In genomic region chr5:60959156-60959555, GRCh38 we compare ENCODE assay signal across 9 cellular contexts. TPM values are rescaled to one million over a fixed set of nuclear protein-coding genes. Genes with fewer than 3 reads are reported as not detected.
DNase-seq lines count a peak whose midpoint lies in the region; ATAC-seq, FAIRE-seq and TF ChIP-seq lines count a peak whose summit lies in the region.
"Had no signal": no experiment of that assay in that cellular context is flagged by ENCODE, and none has a peak within 500 bp of the region (broad histone marks: within the 10 kb centered on the region; RNA-seq: fewer than 3 reads in every experiment).

No MANE protein-coding gene starts in this region.

- DNase-seq in SIG-M5 treated with dmso at 0.1 percent for 504 hours (lab: John Stamatoyannopoulos, UW; ENCODE audit: unreplicated experiment) (peak; percentile 23), SIG-M5 (lab: John Stamatoyannopoulos, UW) (no peak), NCI-H460 (ENCODE audit: extremely low read depth, low read depth) (peak; percentile 36), endothelial cell of umbilical vein (ENCODE audit: low read depth, low spot score) (peak; percentile 56), stromal cell of bone marrow (ENCODE audit: low read depth) (peak; percentile 21), immature natural killer cell (no peak), sciatic nerve (ENCODE audit: low spot score) (no peak), GM12892 (ENCODE audit: insufficient read length) (no peak)

- POLR2A ChIA-PET in endothelial cell of umbilical vein (lab: Charles Lee), result no interaction called here

- no peaks in the 10 kb centered on the region for H3K4me1 ChIP-seq in endothelial cell of umbilical vein (ENCODE audit: control insufficient read depth, extremely low read depth, insufficient read depth, low read length)

- ATAC-seq in sciatic nerve, result no peak

- no peak overlapping the region for H3K9ac ChIP-seq in endothelial cell of umbilical vein (replicated peaks; ENCODE audit: extremely low read depth, insufficient read depth, low read length)

- CTCF ChIA-PET in endothelial cell of umbilical vein (lab: Charles Lee), result interaction anchor here (0.6 to 3.9 kb wide), 57 partner anchors 8 to 1190 kb away, joined by 3 to 43 read pairs (median 4); partner anchors contain the start of genes ERCC8, NDUFAF2, SMIM15 and ZSWIM6

- FAIRE-seq in endothelial cell of umbilical vein (lab: Jason Lieb, UNC) (no peak), GM12892 (lab: Jason Lieb, UNC) (no peak)
- FAIRE-seq: H1 had no signal

- BruUV-seq in endothelial cell of umbilical vein (replicated peaks; lab: Mats Ljungman, UMichigan), result no TSS peak

- peaks cover 34% of the 10 kb centered on the region for H3K79me2 ChIP-seq in endothelial cell of umbilical vein (ENCODE audit: control insufficient read depth, insufficient read depth, low read length)

- H3K4me1 Mint-ChIP-seq in immature natural killer cell, result no peaks in the 10 kb centered on the region

- no peaks in the 10 kb centered on the region for H3K36me3 ChIP-seq in endothelial cell of umbilical vein (ENCODE audit: control insufficient read depth in 2 of 2, extremely low read depth in 1 of 2, insufficient read depth in 2 of 2, low read length in 2 of 2)

- peaks cover 0 to 1% (median 0%) of the 10 kb centered on the region in 3 donors for H3K27me3 Mint-ChIP-seq in immature natural killer cell (ENCODE audit: low read depth in 3 of 3)

- no peaks in the 10 kb centered on the region for H4K20me1 ChIP-seq in endothelial cell of umbilical vein (replicated peaks; ENCODE audit: control insufficient read depth, extremely low read depth, insufficient read depth, low read length)

- no peak overlapping the region for H3K4me2 ChIP-seq in endothelial cell of umbilical vein (ENCODE audit: insufficient read depth, low read length)

- no peak overlapping the region for H3K27ac ChIP-seq in endothelial cell of umbilical vein (ENCODE audit: insufficient read depth, low read depth, low read length)

- intact Hi-C loops in endothelial cell of umbilical vein (cut with micrococcal nuclease) (loop anchor here (1.0 to 10.0 kb wide), 5 partner anchors 96 to 1184 kb away; partner anchors contain the start of gene SMIM15), sciatic nerve (cut with DNase I) (no loop called here)

- peaks cover 2% of the 10 kb centered on the region for H3K9me3 ChIP-seq in endothelial cell of umbilical vein (replicated peaks; ENCODE audit: control insufficient read depth, insufficient read depth, low read length)

- dilution Hi-C loops in endothelial cell of umbilical vein (cut with MboI; ENCODE audit: extremely low pct_ligation_motif_present, low sequenced_read_pairs), result no loop called here

- no peak overlapping the region for H2AFZ ChIP-seq in endothelial cell of umbilical vein (ENCODE audit: low read depth, low read length)

- H3K27me3 ChIP-seq in endothelial cell of umbilical vein (ENCODE audit: control insufficient read depth in 2 of 2, insufficient read depth in 2 of 2, low read length in 2 of 2), result no peaks in the 10 kb centered on the region

- no peak for TF ChIP-seq POLR2A in endothelial cell of umbilical vein (IDR thresholded peaks at IDR 0.05; ENCODE audit: low read depth, low read length)
- TF ChIP-seq POLR2A in GM12892 (IDR thresholded peaks at IDR 0.05; ENCODE audit: low read depth, low read length), result no peak

- H3K27ac Mint-ChIP-seq in immature natural killer cell, result no peak overlapping the region

- no peaks in the 10 kb centered on the region for H3K9me1 ChIP-seq in endothelial cell of umbilical vein (replicated peaks; ENCODE audit: control insufficient read depth, extremely low read depth, insufficient read depth, low read length)

- no peak overlapping the region for H3K4me3 ChIP-seq in endothelial cell of umbilical vein (replicated peaks in 1 of 3; ENCODE audit: insufficient read depth in 1 of 3, low read depth in 1 of 3, low read length in 3 of 3)

- TF ChIP-seq CTCF in endothelial cell of umbilical vein (IDR thresholded peaks at IDR 0.05; ENCODE audit: extremely low read depth in 1 of 2, insufficient read depth in 1 of 2, low read depth in 1 of 2, low read length in 2 of 2), result no peak

- H3K36me3 Mint-ChIP-seq in immature natural killer cell, result no peaks in the 10 kb centered on the region

- no peaks in the 10 kb centered on the region for H3K9me3 Mint-ChIP-seq in immature natural killer cell

- H3K4me3 Mint-ChIP-seq in immature natural killer cell, result no peak overlapping the region

TF ChIP-seq in endothelial cell of umbilical vein, 7 proteins besides CTCF, POLR2A, EP300 and RAD21:
- TF ChIP-seq, protein P1, sequence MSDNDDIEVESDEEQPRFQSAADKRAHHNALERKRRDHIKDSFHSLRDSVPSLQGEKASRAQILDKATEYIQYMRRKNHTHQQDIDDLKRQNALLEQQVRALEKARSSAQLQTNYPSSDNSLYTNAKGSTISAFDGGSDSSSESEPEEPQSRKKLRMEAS (IDR thresholded peaks at IDR 0.05; ENCODE audit: insufficient read depth, insufficient read length), result no peak
- TF ChIP-seq GATA2 (IDR thresholded peaks at IDR 0.05; ENCODE audit: insufficient read depth, insufficient read length, low read depth, low read length), result no peak
- no peak for TF ChIP-seq JUN (IDR thresholded peaks at IDR 0.05; ENCODE audit: borderline replicate concordance, insufficient read depth, insufficient read length, low read depth)
- TF ChIP-seq FOS (IDR thresholded peaks at IDR 0.05; ENCODE audit: borderline replicate concordance, insufficient read depth, low read length), result no peak
- TF ChIP-seq POLR2AphosphoS5 (IDR thresholded peaks at IDR 0.05; ENCODE audit: insufficient read depth, low read depth, low read length), result no peak
- TF ChIP-seq EZH2 (IDR thresholded peaks at IDR 0.05; ENCODE audit: borderline replicate concordance, low read depth, low read length, severe bottlenecking), result no peak
- no peak for TF ChIP-seq MYC (IDR thresholded peaks at IDR 0.05; ENCODE audit: low read depth, low read length)

RNA-seq across cellular contexts. Expression of gene NDUFAF2, which starts 14.2 kb away (rescaled TPM):
- total RNA-seq in NCI-H460 (2014; rRNA removed; shearing (Covaris generic)), result 95.5 and 105 TPM in 2 replicates
- polyA plus RNA-seq in NCI-H460 (2014; cell fraction: nucleus; rRNA removed), result 62.8 and 85.5 TPM in 2 replicates
- total RNA-seq in endothelial cell of umbilical vein (39.9 and 42.4 TPM in 2 replicates), sciatic nerve (27.0 TPM)
- polyA plus RNA-seq in endothelial cell of umbilical vein (5.6 and 10.7 TPM in 2 replicates), immature natural killer cell (10 to 100 TPM; 15.7 to 23.2 (median 20.4) TPM)
- 28.3 and 32.0 TPM in 2 replicates for polyA plus RNA-seq in endothelial cell of umbilical vein (2011; cell fraction: cytosol; rRNA removed)
- polyA plus RNA-seq in endothelial cell of umbilical vein (2011; cell fraction: nucleus; rRNA removed), result 9.0 and 15.1 TPM in 2 replicates
- polyA plus RNA-seq in endothelial cell of umbilical vein (2012), result 53.7 and 65.2 TPM in 2 replicates
- 11.1 and 13.1 TPM in 2 replicates for polyA minus RNA-seq in endothelial cell of umbilical vein
- polyA minus RNA-seq in endothelial cell of umbilical vein (2011; cell fraction: cytosol; rRNA and poly(A)+ RNA removed), result 25.5 TPM
- 7.6 and 13.7 TPM in 2 replicates for polyA minus RNA-seq in endothelial cell of umbilical vein (2011; cell fraction: nucleus; rRNA and poly(A)+ RNA removed)
- 52.7 TPM for polyA plus RNA-seq in GM12892 (2012; ENCODE audit: missing spikeins)

RNA-seq across cellular contexts. Expression of gene ERCC8, which starts 14.3 kb away (rescaled TPM):
- total RNA-seq in NCI-H460 (2014; rRNA removed; shearing (Covaris generic)), result 25.5 and 26.1 TPM in 2 replicates
- polyA plus RNA-seq in NCI-H460 (2014; cell fraction: nucleus; rRNA removed), result 20.2 and 26.4 TPM in 2 replicates
- total RNA-seq in endothelial cell of umbilical vein (10.4 and 12.8 TPM in 2 replicates), sciatic nerve (11.9 TPM)
- polyA plus RNA-seq in endothelial cell of umbilical vein (10.1 and 11.8 TPM in 2 replicates), immature natural killer cell (10 to 100 TPM; 11.9 to 17.0 (median 12.9) TPM)
- 12.8 and 17.2 TPM in 2 replicates for polyA plus RNA-seq in endothelial cell of umbilical vein (2011; cell fraction: cytosol; rRNA removed)
- polyA plus RNA-seq in endothelial cell of umbilical vein (2011; cell fraction: nucleus; rRNA removed), result 8.8 and 15.8 TPM in 2 replicates
- polyA plus RNA-seq in endothelial cell of umbilical vein (2012), result 7.1 and 13.0 TPM in 2 replicates
- 16.9 and 31.2 TPM in 2 replicates for polyA minus RNA-seq in endothelial cell of umbilical vein
- polyA minus RNA-seq in endothelial cell of umbilical vein (2011; cell fraction: cytosol; rRNA and poly(A)+ RNA removed), result 12.6 TPM
- 19.5 and 22.0 TPM in 2 replicates for polyA minus RNA-seq in endothelial cell of umbilical vein (2011; cell fraction: nucleus; rRNA and poly(A)+ RNA removed)
- polyA plus RNA-seq in GM12892 (2012; ENCODE audit: missing spikeins), result 8.8 TPM

Comparison
In these comparisons a context has a peak if more than half of its experiments do, and no peak if none do; other contexts are left out.
1. DNase-seq: peak in SIG-M5 treated with dmso at 0.1 percent for 504 hours (single experiment), NCI-H460 (single experiment), endothelial cell of umbilical vein (single experiment) and stromal cell of bone marrow (single experiment); none in SIG-M5 (single experiment), immature natural killer cell (0 of 3), sciatic nerve (single experiment) and GM12892 (single experiment).